8 cellular contexts compared by ENCODE assay signal in the genomic region with DNA sequence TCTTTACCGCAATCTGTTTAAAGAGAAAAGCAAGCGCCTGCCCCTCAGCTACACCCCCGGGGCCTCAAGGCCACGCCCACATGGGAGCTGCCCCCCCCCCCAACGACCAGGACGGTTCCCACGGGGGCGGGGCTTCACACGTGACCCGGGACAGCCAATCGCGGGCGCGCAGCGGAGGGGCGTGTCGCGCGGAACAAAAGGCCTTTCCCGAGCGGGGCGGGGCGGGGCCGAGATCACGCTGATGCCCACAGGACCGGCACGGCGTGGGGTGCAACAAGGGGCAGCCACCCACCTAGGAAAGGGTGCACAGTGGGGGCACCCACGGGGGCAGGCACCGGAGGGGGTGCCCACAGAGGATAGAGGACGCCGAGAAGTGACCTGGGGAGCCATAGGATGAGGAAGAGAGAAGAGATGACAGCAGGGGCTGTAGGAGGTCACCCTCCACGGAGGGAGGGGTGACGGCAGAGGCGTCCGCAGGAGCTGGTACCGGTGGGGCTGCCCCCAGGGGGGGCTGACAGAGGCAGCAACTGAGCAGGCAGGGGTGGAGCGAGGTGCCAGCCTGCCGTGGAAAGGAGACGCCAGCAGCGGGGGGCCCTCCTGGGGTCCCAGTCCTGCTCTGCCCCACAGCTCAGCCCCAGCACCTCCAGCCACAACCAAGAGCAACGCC. TPM values are rescaled to one million over a fixed set of nuclear protein-coding genes. Genes with fewer than 3 reads are reported as not detected.
A peak's percentile ranks its signal among the peaks of the same experiment; 100 is the strongest.
DNase-seq lines count a peak whose midpoint lies in the region; ATAC-seq, FAIRE-seq and TF ChIP-seq lines count a peak whose summit lies in the region.

No MANE protein-coding gene starts in this region.

- H3K27me3 ChIP-seq in BE2C = no peaks in the 10 kb centered on the region
- no peaks in the 10 kb centered on the region for H3K27me3 ChIP-seq in HL-60 (ENCODE audit: insufficient read depth, poor library complexity, severe bottlenecking)
- no peaks in the 10 kb centered on the region for H3K27me3 ChIP-seq in H1 (replicated peaks in 1 of 4; ENCODE audit: control insufficient read depth in 3 of 4, extremely low read depth in 1 of 4, insufficient read depth in 3 of 4, low read length in 3 of 4)

- no peak for TF ChIP-seq POLR2A in H1 (IDR thresholded peaks at IDR 0.05; ENCODE audit: control extremely low read depth in 1 of 2, low read depth in 2 of 2, low read length in 2 of 2)

- H2BK5ac ChIP-seq in H1 (ENCODE audit: low read depth, low read length) = no peak overlapping the region

- no peak for TF ChIP-seq EP300 in H1 (IDR thresholded peaks at IDR 0.05; ENCODE audit: borderline replicate concordance in 1 of 2, low read depth in 2 of 2, low read length in 2 of 2)

- CTCF ChIA-PET in H1 (lab: Charles Lee; ENCODE audit: partially characterized antibody) = interaction anchor here (0.6 to 1.6 kb wide), 7 partner anchors 29 to 715 kb away, joined by 3 to 10 read pairs (median 4); no protein-coding TSS in a partner anchor

- peaks cover 0 to 23% of the 10 kb centered on the region in 2 experiments; a peak in 2 of 4 replicates for H3K79me2 ChIP-seq in H1 (ENCODE audit: control insufficient read depth in 1 of 2, insufficient read depth in 2 of 2, low read length in 2 of 2)

- peak overlapping the region; percentile 51; the same call in 1 of the 2 replicates for H4K8ac ChIP-seq in H1 (ENCODE audit: extremely low read depth, insufficient read depth, low read length)

- H3K27ac ChIP-seq in HL-60 (replicated peaks) = no peak overlapping the region
- no peak overlapping the region for H3K27ac ChIP-seq in H1 (ENCODE audit: low read depth, low read length)

- peaks cover 2% of the 10 kb centered on the region; the same call in 1 of the 2 replicates for H3K23me2 ChIP-seq in H1 (ENCODE audit: low read depth, low read length)

- H3K4me1 ChIP-seq in BE2C (no peaks in the 10 kb centered on the region), H1 (replicated peaks in 1 of 4; ENCODE audit: control insufficient read depth in 3 of 4, insufficient read depth in 4 of 4, low read length in 3 of 4) (no peaks in the 10 kb centered on the region)

- peak; percentile 87 for ATAC-seq in GM19351 (IDR thresholded peaks at IDR 0.05; ENCODE audit: unreplicated experiment)

- FAIRE-seq in H1 (lab: Jason Lieb, UNC) = no peak

- H3K4me2 ChIP-seq in H1 (ENCODE audit: insufficient read depth in 1 of 2, low read depth in 2 of 2, low read length in 2 of 2) = peak overlapping the region; percentile 59 to 95

- H3K18ac ChIP-seq in H1 (ENCODE audit: extremely low read depth, low read length) = no peak overlapping the region

- DNase-seq in BE2C (peak; percentile 96), HL-60 (ENCODE audit: low read depth in 1 of 2, low spot score in 1 of 2) (peak; percentile 62 to 89), H1 (ENCODE audit: low read depth in 1 of 2, low spot score in 2 of 2) (peak; percentile 38 to 99), mesenteric fat pad (ENCODE audit: low spot score) (peak; percentile 98)
- DNase-seq in NK-92 treated with Interleukin-12 subunit alpha and Interleukin-12 subunit beta, amount 100 ng/mL, for 24 hours (lab: John Stamatoyannopoulos, UW) = peak; percentile 83
- DNase-seq in activated CD8-positive, alpha-beta memory T cell treated with anti-CD3 and anti-CD28 coated beads, Interleukin-2, amount 50 U/mL, for 1 hour (ENCODE audit: extremely low read depth) = peak; percentile 93
- peak; percentile 84 for DNase-seq in stimulated activated CD8-positive, alpha-beta memory T cell treated with anti-CD3 and anti-CD28 coated beads, Interleukin-12 subunit alpha, Interleukin-12 subunit beta, amount 100 ng/mL, for 24 hours (ENCODE audit: extremely low read depth)

- H3K36me3 ChIP-seq in BE2C = no peaks in the 10 kb centered on the region
- no peaks in the 10 kb centered on the region; a peak in 3 of 8 replicates for H3K36me3 ChIP-seq in H1 (ENCODE audit: control insufficient read depth in 2 of 4, insufficient read depth in 4 of 4, low read length in 3 of 4)

- no peaks in the 10 kb centered on the region for H3K9me3 ChIP-seq in BE2C
- H3K9me3 ChIP-seq in H1 (ENCODE audit: insufficient read depth in 2 of 2, low read depth in 1 of 2, low read length in 1 of 2) = no peaks in the 10 kb centered on the region

- H4K91ac ChIP-seq in H1 (replicated peaks; ENCODE audit: insufficient read length, low read length) = no peak overlapping the region

- no peak overlapping the region for H2AK5ac ChIP-seq in H1 (ENCODE audit: low read depth, low read length)

- peaks cover 2 to 18% of the 10 kb centered on the region in 2 experiments for H4K20me1 ChIP-seq in H1 (replicated peaks in 1 of 2; ENCODE audit: control insufficient read depth in 1 of 2, insufficient read depth in 2 of 2, low read length in 2 of 2)

- no peak for TF ChIP-seq CTCF in BE2C (IDR thresholded peaks at IDR 0.05; ENCODE audit: low read depth, low read length)
- no peak for TF ChIP-seq CTCF in HL-60 (IDR thresholded peaks at IDR 0.05; ENCODE audit: insufficient read depth, low read length)
- TF ChIP-seq CTCF in H1 (IDR thresholded peaks at IDR 0.05; ENCODE audit: control extremely low read depth in 1 of 3, insufficient read depth in 1 of 3, low read depth in 1 of 3, low read length in 3 of 3) = no peak

- H2BK20ac ChIP-seq in H1 (ENCODE audit: low read length) = no peak overlapping the region

- H2BK120ac ChIP-seq in H1 (replicated peaks; ENCODE audit: low read depth, low read length) = no peak overlapping the region

- POLR2A ChIA-PET in H1 (lab: Charles Lee; ENCODE audit: partially characterized antibody) = interaction anchor here (0.5 to 1.5 kb wide), 7 partner anchors 10 to 42 kb away, joined by 3 to 6 read pairs (median 4); partner anchors contain the start of gene UQCC4

- H3K79me1 ChIP-seq in H1 (ENCODE audit: low read depth, low read length) = peaks cover 9% of the 10 kb centered on the region; the same call in 1 of the 2 replicates

- no peak overlapping the region for H3K56ac ChIP-seq in H1 (replicated peaks; ENCODE audit: insufficient read length, low read depth, low read length)

- H3K14ac ChIP-seq in H1 (ENCODE audit: insufficient read length) = no peak overlapping the region

- no peak overlapping the region for H4K5ac ChIP-seq in H1 (ENCODE audit: insufficient read length, low read depth, low read length)

- TF ChIP-seq RAD21 in H1 (IDR thresholded peaks at IDR 0.05 in 1 of 2, conservative IDR thresholded peaks at IDR 0.05 in 1 of 2; ENCODE audit: low read depth in 2 of 2, low read length in 2 of 2) = no peak

- H3K23ac ChIP-seq in H1 (ENCODE audit: insufficient read length) = no peak overlapping the region

- no peak overlapping the region for H2BK15ac ChIP-seq in H1 (ENCODE audit: low read length)

- H3K4me3 ChIP-seq in BE2C (ENCODE audit: low read depth, low read length) (peak overlapping the region; percentile 75), HL-60 (replicated peaks; ENCODE audit: insufficient read depth, low read length) (peak overlapping the region; percentile 53), H1 (ENCODE audit: extremely low read depth in 1 of 4, insufficient read depth in 2 of 4, low read depth in 3 of 4, low read length in 4 of 4) (peak overlapping the region; percentile 54 to 76 (median 58))

- peak overlapping the region in 1 of 4 experiments; percentile 32; a peak in 2 of 7 replicates for H3K9ac ChIP-seq in H1 (replicated peaks in 1 of 4; ENCODE audit: extremely low read depth in 1 of 4, low read depth in 3 of 4, low read length in 3 of 4)

- H2AFZ ChIP-seq in H1 (ENCODE audit: low read length) = no peak overlapping the region

- no peak overlapping the region for H3K4ac ChIP-seq in H1 (replicated peaks; ENCODE audit: insufficient read length, low read depth, low read length)

- H2BK12ac ChIP-seq in H1 (ENCODE audit: low read depth, low read length) = no peak overlapping the region

- 21% methylated on average over 12 of the region's 42 CpGs; no CpG with 5 or more reads in 1 of the 2 experiments for WGBS in H1 (ENCODE audit: extremely low coverage in 1 of 2, insufficient coverage in 1 of 2, insufficient read length in 1 of 2, insufficient replicate concordance in 2 of 2, low coverage in 1 of 2, low lambda C conversion rate in 2 of 2, missing lambda C conversion rate in 1 of 2), 2 experiments

RNA-seq across cellular contexts. Expression of gene UNKL, which starts 6.2 kb away (rescaled TPM):
- 38.3 TPM for polyA plus RNA-seq in BE2C (2012; ENCODE audit: insufficient read depth, insufficient read length, low read depth)
- 31.8 and 32.1 TPM in 2 replicates for total RNA-seq in H1 (2021; fragmentation: NEBNext Ultra II Directional; extraction: Animal tissue kit (Norgen Biotek cat#: 25700))
- polyA plus RNA-seq in H1 (2011; rRNA removed) = 25.1 and 32.0 TPM in 2 replicates
- polyA plus RNA-seq in H1 (2011; cell fraction: cytosol; rRNA removed) = 32.1 TPM
- polyA plus RNA-seq in H1 (2011; cell fraction: nucleus; rRNA removed) = 126 TPM
- 11.6 to 23.0 TPM (median 17.3 TPM) in 4 replicates for polyA plus RNA-seq in H1 (2012, experiment 1 of 2)
- 8.4 TPM for polyA plus RNA-seq in H1 (2012, experiment 2 of 2)
- polyA plus RNA-seq in H1 (2013, experiment 1 of 2) = 15.8 TPM
- 13.7 TPM for polyA plus RNA-seq in H1 (2013, experiment 2 of 2)
- 7.3 and 13.6 TPM in 2 replicates for polyA minus RNA-seq in H1 (2011; rRNA and poly(A)+ RNA removed)
- polyA minus RNA-seq in H1 (2011; cell fraction: cytosol; rRNA and poly(A)+ RNA removed) = 30.1 TPM
- polyA minus RNA-seq in H1 (2011; cell fraction: nucleus; rRNA and poly(A)+ RNA removed) = 31.8 TPM
- total RNA-seq in mesenteric fat pad = 14.5 TPM

RNA-seq across cellular contexts. Expression of gene UQCC4, which starts 12.2 kb away (rescaled TPM):
- 243 TPM for polyA plus RNA-seq in BE2C (2012; ENCODE audit: insufficient read depth, insufficient read length, low read depth)
- total RNA-seq in H1 (2021; fragmentation: NEBNext Ultra II Directional; extraction: Animal tissue kit (Norgen Biotek cat#: 25700)) = 13.4 and 14.9 TPM in 2 replicates
- 33.8 and 35.0 TPM in 2 replicates for polyA plus RNA-seq in H1 (2011; rRNA removed)
- 31.5 TPM for polyA plus RNA-seq in H1 (2011; cell fraction: cytosol; rRNA removed)
- polyA plus RNA-seq in H1 (2011; cell fraction: nucleus; rRNA removed) = 22.3 TPM
- polyA plus RNA-seq in H1 (2012, experiment 1 of 2) = 15.3 to 20.8 TPM (median 19.9 TPM) in 4 replicates
- polyA plus RNA-seq in H1 (2012, experiment 2 of 2) = 16.5 TPM
- polyA plus RNA-seq in H1 (2013, experiment 1 of 2) = 18.8 TPM
- 20.4 TPM for polyA plus RNA-seq in H1 (2013, experiment 2 of 2)
- 7.0 and 7.6 TPM in 2 replicates for polyA minus RNA-seq in H1 (2011; rRNA and poly(A)+ RNA removed)
- polyA minus RNA-seq in H1 (2011; cell fraction: cytosol; rRNA and poly(A)+ RNA removed) = 8.1 TPM
- polyA minus RNA-seq in H1 (2011; cell fraction: nucleus; rRNA and poly(A)+ RNA removed) = 13.3 TPM
- total RNA-seq in mesenteric fat pad = 13.0 TPM

RNA-seq across cellular contexts. Expression of gene PERCC1, which starts 22.6 kb away (rescaled TPM):
- polyA plus RNA-seq in BE2C (2012; ENCODE audit: insufficient read depth, insufficient read length, low read depth) = not detected
- total RNA-seq in H1 (2021; fragmentation: NEBNext Ultra II Directional; extraction: Animal tissue kit (Norgen Biotek cat#: 25700)) = not detected in 2 replicates
- polyA plus RNA-seq in H1 (2011; rRNA removed) = not detected in 2 replicates
- polyA plus RNA-seq in H1 (2011; cell fraction: cytosol; rRNA removed) = not detected
- polyA plus RNA-seq in H1 (2011; cell fraction: nucleus; rRNA removed) = not detected
- polyA plus RNA-seq in H1 (2012, experiment 1 of 2) = not detected in 4 replicates
- not detected for polyA plus RNA-seq in H1 (2012, experiment 2 of 2)
- not detected for polyA plus RNA-seq in H1 (2013, experiment 1 of 2)
- not detected for polyA plus RNA-seq in H1 (2013, experiment 2 of 2)
- polyA minus RNA-seq in H1 (2011; rRNA and poly(A)+ RNA removed) = not detected in 2 replicates
- not detected for polyA minus RNA-seq in H1 (2011; cell fraction: cytosol; rRNA and poly(A)+ RNA removed)
- polyA minus RNA-seq in H1 (2011; cell fraction: nucleus; rRNA and poly(A)+ RNA removed) = not detected
- 0.35 TPM for total RNA-seq in mesenteric fat pad

RNA-seq across cellular contexts. Expression of gene CCDC154, which starts 36.1 kb away (rescaled TPM):
- polyA plus RNA-seq in BE2C (2012; ENCODE audit: insufficient read depth, insufficient read length, low read depth) = 1.4 TPM
- total RNA-seq in H1 (2021; fragmentation: NEBNext Ultra II Directional; extraction: Animal tissue kit (Norgen Biotek cat#: 25700)) = 0.88 and 1.3 TPM in 2 replicates
- 0.15 and 0.58 TPM in 2 replicates for polyA plus RNA-seq in H1 (2011; rRNA removed)
- 0.56 TPM for polyA plus RNA-seq in H1 (2011; cell fraction: cytosol; rRNA removed)
- polyA plus RNA-seq in H1 (2011; cell fraction: nucleus; rRNA removed) = 2.4 TPM
- polyA plus RNA-seq in H1 (2012, experiment 1 of 2) = 0.43 to 1.3 TPM (median 0.79 TPM) in 4 replicates
- polyA plus RNA-seq in H1 (2012, experiment 2 of 2) = 0.05 TPM
- 0.16 TPM for polyA plus RNA-seq in H1 (2013, experiment 1 of 2)
- 0.13 TPM for polyA plus RNA-seq in H1 (2013, experiment 2 of 2)
- not detected in 2 replicates for polyA minus RNA-seq in H1 (2011; rRNA and poly(A)+ RNA removed)
- not detected for polyA minus RNA-seq in H1 (2011; cell fraction: cytosol; rRNA and poly(A)+ RNA removed)
- not detected for polyA minus RNA-seq in H1 (2011; cell fraction: nucleus; rRNA and poly(A)+ RNA removed)
- total RNA-seq in mesenteric fat pad = 0.45 TPM

RNA-seq across cellular contexts. Expression of gene GNPTG, which starts 56.6 kb away (rescaled TPM):
- 61.1 TPM for polyA plus RNA-seq in BE2C (2012; ENCODE audit: insufficient read depth, insufficient read length, low read depth)
- 25.2 and 26.2 TPM in 2 replicates for total RNA-seq in H1 (2021; fragmentation: NEBNext Ultra II Directional; extraction: Animal tissue kit (Norgen Biotek cat#: 25700))
- polyA plus RNA-seq in H1 (2011; rRNA removed) = 51.2 and 73.3 TPM in 2 replicates
- polyA plus RNA-seq in H1 (2011; cell fraction: cytosol; rRNA removed) = 45.7 TPM
- 73.3 TPM for polyA plus RNA-seq in H1 (2011; cell fraction: nucleus; rRNA removed)
- polyA plus RNA-seq in H1 (2012, experiment 1 of 2) = 21.7 to 30.2 TPM (median 28.6 TPM) in 4 replicates
- 17.9 TPM for polyA plus RNA-seq in H1 (2012, experiment 2 of 2)
- 22.1 TPM for polyA plus RNA-seq in H1 (2013, experiment 1 of 2)
- 23.7 TPM for polyA plus RNA-seq in H1 (2013, experiment 2 of 2)
- polyA minus RNA-seq in H1 (2011; rRNA and poly(A)+ RNA removed) = 9.9 and 10.5 TPM in 2 replicates
- polyA minus RNA-seq in H1 (2011; cell fraction: cytosol; rRNA and poly(A)+ RNA removed) = 9.3 TPM
- polyA minus RNA-seq in H1 (2011; cell fraction: nucleus; rRNA and poly(A)+ RNA removed) = 13.4 TPM
- total RNA-seq in mesenteric fat pad = 72.1 TPM
